In the genomic region with DNA sequence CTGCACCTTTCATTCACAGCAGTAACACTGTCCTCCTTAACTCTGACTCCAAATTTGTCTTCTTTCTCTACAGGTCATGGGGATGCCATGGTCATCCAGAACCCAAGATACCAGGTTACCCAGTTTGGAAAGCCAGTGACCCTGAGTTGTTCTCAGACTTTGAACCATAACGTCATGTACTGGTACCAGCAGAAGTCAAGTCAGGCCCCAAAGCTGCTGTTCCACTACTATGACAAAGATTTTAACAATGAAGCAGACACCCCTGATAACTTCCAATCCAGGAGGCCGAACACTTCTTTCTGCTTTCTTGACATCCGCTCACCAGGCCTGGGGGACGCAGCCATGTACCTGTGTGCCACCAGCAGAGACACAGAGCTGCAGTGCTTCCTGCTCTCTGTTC, we compare ENCODE assay signal across 25 cellular contexts.
DNase-seq lines count a peak whose midpoint lies in the region; ATAC-seq, FAIRE-seq and TF ChIP-seq lines count a peak whose summit lies in the region.
"Had no signal": no experiment of that assay in that cellular context is flagged by ENCODE, and none has a peak within 500 bp of the region (broad histone marks: within the 10 kb centered on the region; RNA-seq: fewer than 3 reads in every experiment).

No MANE protein-coding gene starts in this region.

- no peaks in the 10 kb centered on the region for H3K27me3 ChIP-seq in DND-41 (ENCODE audit: insufficient read depth, low read length, poor library complexity)
- H3K27me3 ChIP-seq in pancreas, result no peaks in the 10 kb centered on the region
- H3K27me3 ChIP-seq: BE2C; BLaER1 treated with 17β-estradiol and CSF1 and Interleukin-3, amounts not matched to agents 10 nM and 100 nM had no signal

- no peaks in the 10 kb centered on the region for H3K27me3 Mint-ChIP-seq in activated T-cell treated with anti-CD3 and anti-CD28 coated beads, Interleukin-2, amount 50 U/mL, for 24 hours
- no peaks in the 10 kb centered on the region for H3K27me3 Mint-ChIP-seq in activated naive CD8-positive, alpha-beta T cell treated with anti-CD3 and anti-CD28 coated beads for 36 hours
- H3K27me3 Mint-ChIP-seq: CD4-positive, alpha-beta T cell had no signal

- peak overlapping the region; percentile 6 for H3K4me3 Mint-ChIP-seq in activated T-cell treated with anti-CD3 and anti-CD28 coated beads, Interleukin-2, amount 50 U/mL, for 24 hours
- H3K4me3 Mint-ChIP-seq in activated naive CD8-positive, alpha-beta T cell treated with anti-CD3 and anti-CD28 coated beads for 36 hours, result peak overlapping the region; percentile 37
- H3K4me3 Mint-ChIP-seq: CD14-positive monocyte; CD4-positive, alpha-beta T cell had no signal

- no peaks in the 10 kb centered on the region for H4K20me1 ChIP-seq in DND-41 (ENCODE audit: insufficient read depth, low read length)
- H4K20me1 ChIP-seq: BLaER1 treated with 17β-estradiol and CSF1 and Interleukin-3, amounts not matched to agents 10 nM and 100 nM had no signal

- H3K9me3 ChIP-seq in DND-41 (ENCODE audit: insufficient read depth, low read length, severe bottlenecking) (no peaks in the 10 kb centered on the region), pancreas (no peaks in the 10 kb centered on the region)
- H3K9me3 ChIP-seq: A549; BE2C; BLaER1 treated with 17β-estradiol and CSF1 and Interleukin-3, amounts not matched to agents 10 nM and 100 nM had no signal

- H3K9me3 Mint-ChIP-seq in activated T-cell treated with anti-CD3 and anti-CD28 coated beads, Interleukin-2, amount 50 U/mL, for 24 hours, result no peaks in the 10 kb centered on the region
- H3K9me3 Mint-ChIP-seq in activated naive CD8-positive, alpha-beta T cell treated with anti-CD3 and anti-CD28 coated beads for 36 hours, result no peaks in the 10 kb centered on the region
- H3K9me3 Mint-ChIP-seq: CD4-positive, alpha-beta T cell; CD8-positive, alpha-beta memory T cell had no signal

- no peaks in the 10 kb centered on the region for H3K79me2 ChIP-seq in DND-41 (ENCODE audit: insufficient read depth, low read length)

- peak overlapping the region; percentile 41; the same call in 1 of the 2 replicates for H3K9ac ChIP-seq in DND-41 (ENCODE audit: low read depth, low read length)
- H3K9ac ChIP-seq: BLaER1 treated with 17β-estradiol and CSF1 and Interleukin-3, amounts not matched to agents 10 nM and 100 nM; GM23248 had no signal

- H3K4me2 ChIP-seq in DND-41 (ENCODE audit: insufficient read depth, low read length), result 0 out of 2 replicates have a peak overlapping the region, but pooled peaks have one; percentile 7
- H3K4me2 ChIP-seq: A549 had no signal

- H3K4me1 ChIP-seq in DND-41 (ENCODE audit: insufficient read depth, low read length), result peaks cover 56% of the 10 kb centered on the region
- peaks cover 30 to 54% (median 32%) of the 10 kb centered on the region in 3 donors for H3K4me1 ChIP-seq in pancreas
- H3K4me1 ChIP-seq: A549, BE2C had no signal

- H3K4me1 Mint-ChIP-seq in activated T-cell treated with anti-CD3 and anti-CD28 coated beads, Interleukin-2, amount 50 U/mL, for 24 hours (ENCODE audit: low read depth), result no peaks in the 10 kb centered on the region
- H3K4me1 Mint-ChIP-seq in activated naive CD8-positive, alpha-beta T cell treated with anti-CD3 and anti-CD28 coated beads for 36 hours, result no peaks in the 10 kb centered on the region
- H3K4me1 Mint-ChIP-seq: CD8-positive, alpha-beta memory T cell had no signal

- H3K27ac ChIP-seq in DND-41 (ENCODE audit: low read length) (peak overlapping the region; percentile 85), pancreas (peak overlapping the region in 2 of 4 donors; percentile 9 to 50)
- H3K27ac ChIP-seq: A549; BLaER1 treated with 17β-estradiol and CSF1 and Interleukin-3, amounts not matched to agents 10 nM and 100 nM; GM23248 had no signal

- peak overlapping the region; percentile 55; the same call in 1 of the 2 replicates for H2AFZ ChIP-seq in DND-41 (ENCODE audit: low read depth, low read length)
- H2AFZ ChIP-seq: GM23248 had no signal

- H3K36me3 Mint-ChIP-seq in activated T-cell treated with anti-CD3 and anti-CD28 coated beads, Interleukin-2, amount 50 U/mL, for 24 hours (ENCODE audit: low read depth), result no peaks in the 10 kb centered on the region
- H3K36me3 Mint-ChIP-seq in activated naive CD8-positive, alpha-beta T cell treated with anti-CD3 and anti-CD28 coated beads for 36 hours, result no peaks in the 10 kb centered on the region
- H3K36me3 Mint-ChIP-seq: CD14-positive monocyte; CD8-positive, alpha-beta memory T cell had no signal

- intact Hi-C loops in pancreas (cut with DNase I), result no loop called here

- H3K36me3 ChIP-seq in DND-41 (ENCODE audit: insufficient read depth, low read length), result no peaks in the 10 kb centered on the region
- no peaks in the 10 kb centered on the region for H3K36me3 ChIP-seq in pancreas
- H3K36me3 ChIP-seq: BE2C; BLaER1 treated with 17β-estradiol and CSF1 and Interleukin-3, amounts not matched to agents 10 nM and 100 nM had no signal

- FAIRE-seq in pancreas (lab: Jason Lieb, UNC), result no peak
- FAIRE-seq: A549, D721Med, G401.6, GM12892, H1 had no signal

- WGBS in pancreas, 2 donors, result 75 to 83% methylated on average over 4 of the region's 4 CpGs

- no peak overlapping the region for H3K4me3 ChIP-seq in DND-41 (ENCODE audit: low read depth in 1 of 2, low read length in 2 of 2)
- H3K4me3 ChIP-seq in pancreas, result no peak overlapping the region
- H3K4me3 ChIP-seq: A549; BLaER1 treated with 17β-estradiol and CSF1 and Interleukin-3, amounts not matched to agents 10 nM and 100 nM; GM23248 had no signal

- no peak for TF ChIP-seq CTCF in DND-41 (IDR thresholded peaks at IDR 0.05; ENCODE audit: borderline replicate concordance, extremely low read depth, low read length, poor library complexity, severe bottlenecking)
- no peak for TF ChIP-seq CTCF in pancreas (IDR thresholded peaks at IDR 0.05)

- H3K27ac Mint-ChIP-seq in activated T-cell treated with anti-CD3 and anti-CD28 coated beads, Interleukin-2, amount 50 U/mL, for 24 hours, result no peak overlapping the region
- H3K27ac Mint-ChIP-seq in activated naive CD8-positive, alpha-beta T cell treated with anti-CD3 and anti-CD28 coated beads for 36 hours, result no peak overlapping the region
- H3K27ac Mint-ChIP-seq: CD14-positive monocyte; CD4-positive, alpha-beta T cell had no signal

- no peak for DNase-seq in activated T-cell treated with anti-CD3 and anti-CD28 coated beads, Interleukin-2, amount 50 U/mL, for 24 hours
- DNase-seq in activated T-cell treated with anti-CD3 and anti-CD28 coated beads, Interleukin-2, amount 50 U/mL, for 48 hours, result no peak
- DNase-seq in DND-41 (no peak), pancreas (no peak), inferior parietal cortex (ENCODE audit: extremely low spot score) (no peak)
- DNase-seq in activated naive CD8-positive, alpha-beta T cell treated with anti-CD3 and anti-CD28 coated beads for 36 hours, result no peak
- DNase-seq: 8988T; ACHN; AML-193; BE2C; CD4-positive, alpha-beta T cell; CD8-positive, alpha-beta memory T cell; DMS 273 treated with DMSO at 0.1 percent for 48 hours; DMS79; GM23248; H7; HCEC 1CT had no signal

- ATAC-seq in DND-41 (ENCODE audit: insufficient read depth, low read depth) (no peak), pancreas (peak in 3 of 4 donors; percentile 12 to 31 (median 29)), GM21528 (IDR thresholded peaks at IDR 0.05; ENCODE audit: low FRiP score, unreplicated experiment) (no peak)
- ATAC-seq: A549 had no signal

Comparison
In these comparisons a context has a peak if more than half of its experiments do, and no peak if none do; other contexts are left out.
1. ATAC-seq: peak in pancreas (3 of 4); none in DND-41 (single experiment) and GM21528 (single experiment).